Comparison of ENCODE assay signal across 19 cellular contexts in the genomic region with DNA sequence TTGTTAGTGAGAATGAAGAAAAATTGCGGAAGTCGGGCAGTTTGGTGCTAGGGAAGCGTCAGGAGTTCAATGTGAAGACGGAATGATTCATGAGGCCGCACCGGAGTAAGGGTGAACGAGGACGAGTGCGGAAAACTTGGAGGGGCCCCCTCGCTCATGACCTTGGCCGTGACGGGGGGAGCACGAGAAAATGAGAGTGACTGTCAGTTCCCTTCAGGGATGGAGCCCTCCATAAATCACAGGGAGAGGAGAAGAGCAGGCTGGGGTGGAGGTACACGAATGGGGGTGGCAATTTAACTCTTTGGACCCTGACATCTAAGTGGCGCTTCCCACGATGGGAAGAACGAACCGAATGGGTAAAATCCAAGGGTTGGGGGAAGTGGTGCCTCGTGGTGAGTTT.
DNase-seq lines count a peak whose midpoint lies in the region; ATAC-seq and TF ChIP-seq lines count a peak whose summit lies in the region.
"Had no signal": no experiment of that assay in that cellular context is flagged by ENCODE, and none has a peak within 500 bp of the region (broad histone marks: within the 10 kb centered on the region; RNA-seq: fewer than 3 reads in every experiment).

No MANE protein-coding gene starts in this region.

- H3K9ac ChIP-seq in endodermal cell (ENCODE audit: extremely low read depth, low read length, poor library complexity, severe bottlenecking) (no peak overlapping the region), neural progenitor cell (no peak overlapping the region)
- H3K9ac ChIP-seq: BLaER1 had no signal

- no peak overlapping the region for H3K27ac Mint-ChIP-seq in activated CD8-positive, alpha-beta memory T cell treated with anti-CD3 and anti-CD28 coated beads, Interleukin-2, amount 10 ng/mL, durations not matched to agents 7 days and 5 days
- H3K27ac Mint-ChIP-seq in endodermal cell (no peak overlapping the region), neural progenitor cell (peak overlapping the region; percentile 3)
- H3K27ac Mint-ChIP-seq: CD4-positive, CD25-positive, alpha-beta regulatory T cell; HFFc6 had no signal

- H3K27me3 ChIP-seq in endodermal cell (ENCODE audit: control insufficient read depth, insufficient read depth, low read length, poor library complexity, severe bottlenecking), result no peaks in the 10 kb centered on the region
- H3K27me3 ChIP-seq in neural progenitor cell, result no peaks in the 10 kb centered on the region
- H3K27me3 ChIP-seq in vagina, result no peaks in the 10 kb centered on the region
- H3K27me3 ChIP-seq: BLaER1 had no signal

- no peak overlapping the region for H2AFZ ChIP-seq in neural progenitor cell (replicated peaks)

- H3K4me3 Mint-ChIP-seq in activated CD8-positive, alpha-beta memory T cell treated with anti-CD3 and anti-CD28 coated beads, Interleukin-2, amount 10 ng/mL, durations not matched to agents 7 days and 5 days, result no peak overlapping the region
- H3K4me3 Mint-ChIP-seq in endodermal cell (no peak overlapping the region), neural progenitor cell (no peak overlapping the region)
- H3K4me3 Mint-ChIP-seq: CD4-positive, CD25-positive, alpha-beta regulatory T cell; HFFc6 had no signal

- no peak overlapping the region for H3K4me2 ChIP-seq in neural progenitor cell
- H3K4me2 ChIP-seq: BLaER1 had no signal

- no peaks in the 10 kb centered on the region for H3K36me3 Mint-ChIP-seq in activated CD8-positive, alpha-beta memory T cell treated with anti-CD3 and anti-CD28 coated beads, Interleukin-2, amount 10 ng/mL, durations not matched to agents 7 days and 5 days
- H3K36me3 Mint-ChIP-seq in endodermal cell (ENCODE audit: low read depth) (no peaks in the 10 kb centered on the region), neural progenitor cell (no peaks in the 10 kb centered on the region)
- H3K36me3 Mint-ChIP-seq: CD4-positive, CD25-positive, alpha-beta regulatory T cell had no signal

- H3K36me3 ChIP-seq in endodermal cell (ENCODE audit: control insufficient read depth, insufficient read depth, low read length) (no peaks in the 10 kb centered on the region), neural progenitor cell (no peaks in the 10 kb centered on the region), vagina (no peaks in the 10 kb centered on the region)
- H3K36me3 ChIP-seq: BLaER1, HAP-1 had no signal

- H3K4me3 ChIP-seq in endodermal cell (ENCODE audit: low read length), result no peak overlapping the region
- no peak overlapping the region for H3K4me3 ChIP-seq in neural progenitor cell
- no peak overlapping the region for H3K4me3 ChIP-seq in vagina
- H3K4me3 ChIP-seq: BLaER1, HAP-1 had no signal

- H3K27ac ChIP-seq in endodermal cell (ENCODE audit: low read depth, low read length), result no peak overlapping the region
- H3K27ac ChIP-seq in neural progenitor cell, result no peak overlapping the region
- H3K27ac ChIP-seq in vagina, result no peak overlapping the region
- H3K27ac ChIP-seq: BLaER1 had no signal

- no peaks in the 10 kb centered on the region for H3K79me2 ChIP-seq in neural progenitor cell (ENCODE audit: low read depth)

- H3K4me1 ChIP-seq in endodermal cell (ENCODE audit: control insufficient read depth, insufficient read depth, low read length) (peaks cover 4% of the 10 kb centered on the region), neural progenitor cell (no peaks in the 10 kb centered on the region), vagina (no peaks in the 10 kb centered on the region)
- H3K4me1 ChIP-seq: HAP-1 had no signal

- no peaks in the 10 kb centered on the region for H4K20me1 ChIP-seq in neural progenitor cell (ENCODE audit: low read depth)
- H4K20me1 ChIP-seq: BLaER1 had no signal

- no peaks in the 10 kb centered on the region for H3K4me1 Mint-ChIP-seq in activated CD8-positive, alpha-beta memory T cell treated with anti-CD3 and anti-CD28 coated beads, Interleukin-2, amount 10 ng/mL, durations not matched to agents 7 days and 5 days
- peaks cover 2% of the 10 kb centered on the region for H3K4me1 Mint-ChIP-seq in endodermal cell
- no peaks in the 10 kb centered on the region for H3K4me1 Mint-ChIP-seq in neural progenitor cell
- H3K4me1 Mint-ChIP-seq: CD4-positive, CD25-positive, alpha-beta regulatory T cell had no signal

- WGBS in endodermal cell (ENCODE audit: insufficient coverage in 1 of 2, insufficient read length in 1 of 2), 2 experiments, result 91% methylated on average over 14 to 19 of the region's 19 CpGs

- H3K9me3 ChIP-seq in endodermal cell (ENCODE audit: control insufficient read depth, low read length) (no peaks in the 10 kb centered on the region), neural progenitor cell (ENCODE audit: low read depth) (no peaks in the 10 kb centered on the region), vagina (no peaks in the 10 kb centered on the region)
- H3K9me3 ChIP-seq: BLaER1, HAP-1 had no signal

- peak; percentile 8 for DNase-seq in activated CD8-positive, alpha-beta memory T cell treated with anti-CD3 and anti-CD28 coated beads, Interleukin-2, amount 10 ng/mL, durations not matched to agents 7 days and 5 days
- no peak for DNase-seq in activated CD8-positive, alpha-beta memory T cell treated with anti-CD3 and anti-CD28 coated beads, Interleukin-2, amount 50 U/mL, for 4 hours
- DNase-seq in endodermal cell (peak; percentile 5), neural progenitor cell (ENCODE audit: low spot score) (no peak), vagina (ENCODE audit: extremely low spot score in 2 of 2) (peak; percentile 13 to 61), NCI-H2107 treated with DMSO at 0.1 percent for 48 hours (lab: John Stamatoyannopoulos, UW; ENCODE audit: unreplicated experiment) (no peak), HCEC 1CT (no peak), DMS153 treated with DMSO at 0.1 percent for 48 hours (lab: John Stamatoyannopoulos, UW; ENCODE audit: unreplicated experiment) (no peak)
- DNase-seq: 8988T; AML-193; CD4-positive, CD25-positive, alpha-beta regulatory T cell; DMS153; DND-41; GDM1; GOT3; HFFc6 had no signal

- CTCF ChIA-PET in activated CD8-positive, alpha-beta memory T cell treated with anti-CD3 and anti-CD28 coated beads, Interleukin-2, amount 10 ng/mL, durations not matched to agents 7 days and 5 days (lab: Charles Lee), result no interaction called here

- no peak for TF ChIP-seq CTCF in endodermal cell (conservative IDR thresholded peaks at IDR 0.05)
- no peak for TF ChIP-seq CTCF in neural progenitor cell (IDR thresholded peaks at IDR 0.05)
- TF ChIP-seq CTCF in vagina (IDR thresholded peaks at IDR 0.05), result no peak

- no peaks in the 10 kb centered on the region for H3K27me3 Mint-ChIP-seq in activated CD8-positive, alpha-beta memory T cell treated with anti-CD3 and anti-CD28 coated beads, Interleukin-2, amount 10 ng/mL, durations not matched to agents 7 days and 5 days
- H3K27me3 Mint-ChIP-seq in endodermal cell (ENCODE audit: insufficient read depth) (no peaks in the 10 kb centered on the region), neural progenitor cell (ENCODE audit: insufficient read depth, low read depth) (peaks cover 2% of the 10 kb centered on the region)
- H3K27me3 Mint-ChIP-seq: CD4-positive, CD25-positive, alpha-beta regulatory T cell had no signal

- no peak for ATAC-seq in activated CD8-positive, alpha-beta memory T cell treated with anti-CD3 and anti-CD28 coated beads, Interleukin-2, amount 10 ng/mL, durations not matched to agents 7 days and 5 days
- ATAC-seq: HepG2 had no signal

- no peaks in the 10 kb centered on the region for H3F3A ChIP-seq in neural progenitor cell (ENCODE audit: low read depth)

- H3K9me3 Mint-ChIP-seq in activated CD8-positive, alpha-beta memory T cell treated with anti-CD3 and anti-CD28 coated beads, Interleukin-2, amount 10 ng/mL, durations not matched to agents 7 days and 5 days (ENCODE audit: low read depth), result no peaks in the 10 kb centered on the region
- H3K9me3 Mint-ChIP-seq in endodermal cell (peaks cover 5% of the 10 kb centered on the region), neural progenitor cell (peaks cover 6% of the 10 kb centered on the region)

- TF ChIP-seq POLR2A in vagina (IDR thresholded peaks at IDR 0.05), result no peak

- intact Hi-C loops in vagina (cut with DNase I), result no loop called here

Comparison
In these comparisons a context has a peak if more than half of its experiments do, and no peak if none do; other contexts are left out.
1. DNase-seq: peak in activated CD8-positive, alpha-beta memory T cell treated with anti-CD3 and anti-CD28 coated beads, Interleukin-2, amount 10 ng/mL, durations not matched to agents 7 days and 5 days (single experiment), endodermal cell (single experiment) and vagina (2 of 2); none in activated CD8-positive, alpha-beta memory T cell treated with anti-CD3 and anti-CD28 coated beads, Interleukin-2, amount 50 U/mL, for 4 hours (single experiment), neural progenitor cell (single experiment), NCI-H2107 treated with DMSO at 0.1 percent for 48 hours (single experiment), HCEC 1CT (single experiment) and DMS153 treated with DMSO at 0.1 percent for 48 hours (single experiment).